8 cellular contexts compared by ENCODE assay signal in genomic region chr16:15874745-15875314, GRCh38. TPM values are rescaled to one million over a fixed set of nuclear protein-coding genes. Genes with fewer than 3 reads are reported as not detected.
A peak's percentile ranks its signal among the peaks of the same experiment; 100 is the strongest.
DNase-seq lines count a peak whose midpoint lies in the region; ATAC-seq and TF ChIP-seq lines count a peak whose summit lies in the region.

No MANE protein-coding gene starts in this region.

- no peak overlapping the region for H3K27ac ChIP-seq in liver (ENCODE audit: low read depth in 1 of 2, low read length in 2 of 2)
- peak overlapping the region in 2 of 4 donors; percentile 41 to 62 for H3K27ac ChIP-seq in upper lobe of left lung

- peak; percentile 19 for DNase-seq in stimulated activated naive CD8-positive, alpha-beta T cell treated with anti-CD3 and anti-CD28 coated beads, Interleukin-15, Interleukin-2, amounts not matched to agents 100 U/mL and 50 U/mL, for 24 hours
- DNase-seq in stimulated activated naive CD8-positive, alpha-beta T cell treated with anti-CD3 and anti-CD28 coated beads, Interleukin-15, amount 100 ng/mL, for 72 hours, result no peak
- DNase-seq in NCI-H2227 treated with DMSO at 0.1 percent for 48 hours (lab: John Stamatoyannopoulos, UW) (peak; percentile 18), chondrocyte (ENCODE audit: low spot score) (no peak), upper lobe of left lung (peak in 1 of 2 donors; percentile 34), T-cell (no peak)
- no peak for DNase-seq in activated T-cell treated with anti-CD3 and anti-CD28 coated beads, Interleukin-2, amount 50 U/mL, for 4 hours

- TF ChIP-seq EP300 in upper lobe of left lung (IDR thresholded peaks at IDR 0.05), result no peak

- no peak overlapping the region for H3K9ac ChIP-seq in liver (ENCODE audit: low read depth in 1 of 2, low read length in 2 of 2)

- 65% methylated on average over 7 of the region's 7 CpGs for WGBS in liver
- WGBS in upper lobe of left lung, 2 donors, result 40 to 45% methylated on average over 7 of the region's 7 CpGs

- H3K27ac Mint-ChIP-seq in stimulated activated naive CD8-positive, alpha-beta T cell treated with anti-CD3 and anti-CD28 coated beads, Interleukin-15, amount 100 ng/mL, for 72 hours, result no peak overlapping the region
- H3K27ac Mint-ChIP-seq in chondrocyte (ENCODE audit: unreplicated experiment) (peak overlapping the region; percentile 39), T-cell (no peak overlapping the region)

- no peak for TF ChIP-seq POLR2A in upper lobe of left lung (IDR thresholded peaks at IDR 0.05)

- H3K27me3 Mint-ChIP-seq in stimulated activated naive CD8-positive, alpha-beta T cell treated with anti-CD3 and anti-CD28 coated beads, Interleukin-15, amount 100 ng/mL, for 72 hours, result no peaks in the 10 kb centered on the region
- H3K27me3 Mint-ChIP-seq in chondrocyte (ENCODE audit: low read depth) (no peaks in the 10 kb centered on the region), T-cell (no peaks in the 10 kb centered on the region)
- no peaks in the 10 kb centered on the region for H3K27me3 Mint-ChIP-seq in activated T-cell treated with anti-CD3 and anti-CD28 coated beads, Interleukin-2, amount 50 U/mL, for 4 hours (ENCODE audit: low read depth)

- H3K4me1 Mint-ChIP-seq in stimulated activated naive CD8-positive, alpha-beta T cell treated with anti-CD3 and anti-CD28 coated beads, Interleukin-15, amount 100 ng/mL, for 72 hours, result peaks cover 8% of the 10 kb centered on the region
- peaks cover 23% of the 10 kb centered on the region for H3K4me1 Mint-ChIP-seq in chondrocyte (ENCODE audit: low read depth)
- H3K4me1 Mint-ChIP-seq in activated T-cell treated with anti-CD3 and anti-CD28 coated beads, Interleukin-2, amount 50 U/mL, for 4 hours (ENCODE audit: low read depth), result peaks cover 7% of the 10 kb centered on the region
- H3K4me1 Mint-ChIP-seq in T-cell, result peaks cover 3 to 5% (median 4%) of the 10 kb centered on the region in 3 donors

- H3K36me3 Mint-ChIP-seq in chondrocyte (ENCODE audit: low read depth) (peaks cover 7% of the 10 kb centered on the region), T-cell (peaks cover 34% of the 10 kb centered on the region)
- peaks cover 25% of the 10 kb centered on the region for H3K36me3 Mint-ChIP-seq in activated T-cell treated with anti-CD3 and anti-CD28 coated beads, Interleukin-2, amount 50 U/mL, for 4 hours (ENCODE audit: insufficient read depth)

- TF ChIP-seq CTCF in chondrocyte (IDR thresholded peaks at IDR 0.05), result peak; percentile 92
- TF ChIP-seq CTCF in liver (IDR thresholded peaks at IDR 0.05; ENCODE audit: low read depth, low read length, missing input control), result peak; percentile 55
- TF ChIP-seq CTCF in upper lobe of left lung (IDR thresholded peaks at IDR 0.05), result peak; percentile 51 to 62 (median 59)

- POLR2A ChIA-PET in T-cell (lab: Charles Lee), result interaction anchor here in 1 of 2 donors (0.7 kb wide), 1 partner anchor 11 kb away, joined by 3 read pairs; no protein-coding TSS in a partner anchor

- H3K4me3 ChIP-seq in liver (ENCODE audit: low read depth in 1 of 3, low read length in 3 of 3) (no peak overlapping the region), upper lobe of left lung (no peak overlapping the region)

- no peak for ATAC-seq in stimulated activated naive CD8-positive, alpha-beta T cell treated with anti-CD3 and anti-CD28 coated beads, Interleukin-15, Interleukin-2, amounts not matched to agents 100 U/mL and 50 U/mL, for 24 hours
- no peak for ATAC-seq in stimulated activated naive CD8-positive, alpha-beta T cell treated with anti-CD3 and anti-CD28 coated beads, Interleukin-15, amount 100 ng/mL, for 72 hours
- peak in 1 of 2 donors; percentile 83 for ATAC-seq in upper lobe of left lung (ENCODE audit: low FRiP score in 2 of 2)
- no peak for ATAC-seq in activated T-cell treated with anti-CD3 and anti-CD28 coated beads, Interleukin-2, amount 50 U/mL, for 4 hours
- ATAC-seq in T-cell (replicated peaks in 1 of 4), result no peak

- no peaks in the 10 kb centered on the region for H3K9me3 ChIP-seq in liver (ENCODE audit: control insufficient read depth in 4 of 4, low read length in 3 of 4)
- H3K9me3 ChIP-seq in upper lobe of left lung, result no peaks in the 10 kb centered on the region

- H3K4me3 Mint-ChIP-seq in stimulated activated naive CD8-positive, alpha-beta T cell treated with anti-CD3 and anti-CD28 coated beads, Interleukin-15, amount 100 ng/mL, for 72 hours, result no peak overlapping the region
- no peak overlapping the region for H3K4me3 Mint-ChIP-seq in chondrocyte (ENCODE audit: unreplicated experiment)
- H3K4me3 Mint-ChIP-seq in activated T-cell treated with anti-CD3 and anti-CD28 coated beads, Interleukin-2, amount 50 U/mL, for 4 hours, result no peak overlapping the region
- H3K4me3 Mint-ChIP-seq in T-cell, result no peak overlapping the region

- H3K27me3 ChIP-seq in liver (ENCODE audit: control insufficient read depth in 4 of 4, insufficient read depth in 4 of 4, low read length in 3 of 4), result no peaks in the 10 kb centered on the region
- no peaks in the 10 kb centered on the region for H3K27me3 ChIP-seq in upper lobe of left lung

- H3K36me3 ChIP-seq in liver (ENCODE audit: control insufficient read depth in 4 of 4, insufficient read depth in 3 of 4, low read depth in 1 of 4, low read length in 3 of 4) (peaks cover 4 to 25% (median 13%) of the 10 kb centered on the region in 4 donors), upper lobe of left lung (peaks cover 0 to 65% (median 17%) of the 10 kb centered on the region in 4 donors)

- no peaks in the 10 kb centered on the region for H3K4me1 ChIP-seq in liver (ENCODE audit: control insufficient read depth in 4 of 4, insufficient read depth in 4 of 4, low read length in 3 of 4)
- H3K4me1 ChIP-seq in upper lobe of left lung, result peaks cover 5 to 15% (median 6%) of the 10 kb centered on the region in 4 donors

- CTCF ChIA-PET in T-cell (lab: Charles Lee), result interaction anchor here in 1 of 2 donors (0.5 kb wide), 1 partner anchor 160 kb away, joined by 6 read pairs; no protein-coding TSS in a partner anchor

- H3K9me3 Mint-ChIP-seq in stimulated activated naive CD8-positive, alpha-beta T cell treated with anti-CD3 and anti-CD28 coated beads, Interleukin-15, amount 100 ng/mL, for 72 hours, result no peaks in the 10 kb centered on the region
- H3K9me3 Mint-ChIP-seq in chondrocyte (ENCODE audit: low read depth) (no peaks in the 10 kb centered on the region), T-cell (no peaks in the 10 kb centered on the region)
- H3K9me3 Mint-ChIP-seq in activated T-cell treated with anti-CD3 and anti-CD28 coated beads, Interleukin-2, amount 50 U/mL, for 4 hours, result no peaks in the 10 kb centered on the region

- peak; percentile 68 to 77 for TF ChIP-seq RAD21 in liver (IDR thresholded peaks at IDR 0.05)

TF ChIP-seq in liver, 16 proteins besides CTCF, POLR2A, EP300 and RAD21 (continues in another document):
- TF ChIP-seq, protein P1, sequence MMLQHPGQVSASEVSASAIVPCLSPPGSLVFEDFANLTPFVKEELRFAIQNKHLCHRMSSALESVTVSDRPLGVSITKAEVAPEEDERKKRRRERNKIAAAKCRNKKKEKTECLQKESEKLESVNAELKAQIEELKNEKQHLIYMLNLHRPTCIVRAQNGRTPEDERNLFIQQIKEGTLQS (IDR thresholded peaks at IDR 0.05), result no peak
- TF ChIP-seq YY1 (IDR thresholded peaks at IDR 0.05), result no peak
- TF ChIP-seq FOXA2 (IDR thresholded peaks at IDR 0.05), result no peak
- TF ChIP-seq TAF1 (conservative IDR thresholded peaks at IDR 0.05), result no peak
- no peak for TF ChIP-seq SP1 (IDR thresholded peaks at IDR 0.05)
- no peak for TF ChIP-seq NR2F2 (IDR thresholded peaks at IDR 0.05)
- TF ChIP-seq GABPA (IDR thresholded peaks at IDR 0.05 in 1 of 2, conservative IDR thresholded peaks at IDR 0.05 in 1 of 2), result no peak
- no peak for TF ChIP-seq EGR1 (IDR thresholded peaks at IDR 0.05; ENCODE audit: low read depth in 2 of 2)
- no peak for TF ChIP-seq FOXA1 (IDR thresholded peaks at IDR 0.05)
- no peak for TF ChIP-seq HNF4A (conservative IDR thresholded peaks at IDR 0.05)
- TF ChIP-seq JUND (IDR thresholded peaks at IDR 0.05), result no peak
- no peak for TF ChIP-seq REST (IDR thresholded peaks at IDR 0.05)

RNA-seq across cellular contexts. Expression of gene CEP20, which starts 13.6 kb away (rescaled TPM):
- total RNA-seq in chondrocyte (16.4 to 25.5 TPM (median 19.7 TPM) in 3 replicates), liver (10 to 100 TPM; 13.2 to 19.2 TPM), upper lobe of left lung (10 to 100 TPM in 5 of 6 donors, 1 to 10 TPM in 1; 7.7 to 45.2 (median 28.5) TPM), T-cell (10 to 100 TPM; 17.2 to 25.9 (median 25.2) TPM)
- polyA plus RNA-seq in liver, result 10 to 100 TPM; 10.7 to 13.4 TPM
- total RNA-seq in activated T-cell treated with anti-CD3 and anti-CD28 coated beads, Interleukin-2, amount 50 U/mL, for 4 hours, result 10 to 100 TPM; 41.6 to 50.2 (median 44.6) TPM

RNA-seq across cellular contexts. Expression of gene MYH11, which starts 18.0 kb away (rescaled TPM):
- total RNA-seq in chondrocyte (4.8 to 58.3 TPM (median 57.8 TPM) in 3 replicates), liver (10 to 100 TPM in 1 of 2 donors, under 1 TPM in 1; 0.51 to 33.7 TPM), upper lobe of left lung (100 to 1,000 TPM in 2 of 6 donors, 10 to 100 TPM in 4; 33.6 to 224 (median 87.4) TPM), T-cell (under 1 TPM in 3 of 5 donors, not detected in 2; 0.56 to 0.93 (median 0.66) TPM)
- polyA plus RNA-seq in liver, result 1 to 10 TPM; 1.1 to 6.9 TPM
- total RNA-seq in activated T-cell treated with anti-CD3 and anti-CD28 coated beads, Interleukin-2, amount 50 U/mL, for 4 hours, result under 1 TPM; 0.33 to 0.55 (median 0.33) TPM

Comparison
In these comparisons a context has a peak if more than half of its experiments do, and no peak if none do; other contexts are left out.
1. DNase-seq: peak in stimulated activated naive CD8-positive, alpha-beta T cell treated with anti-CD3 and anti-CD28 coated beads, Interleukin-15, Interleukin-2, amounts not matched to agents 100 U/mL and 50 U/mL, for 24 hours (single experiment) and NCI-H2227 treated with DMSO at 0.1 percent for 48 hours (single experiment); none in stimulated activated naive CD8-positive, alpha-beta T cell treated with anti-CD3 and anti-CD28 coated beads, Interleukin-15, amount 100 ng/mL, for 72 hours (0 of 2), chondrocyte (single experiment), activated T-cell treated with anti-CD3 and anti-CD28 coated beads, Interleukin-2, amount 50 U/mL, for 4 hours (single experiment) and T-cell (0 of 34).
2. Peak in every context shown above with its lines, with median percentiles within 50 percentile points of each other: CTCF ChIP-seq.